Comparison of ENCODE assay signal across 9 cellular contexts in the genomic region with DNA sequence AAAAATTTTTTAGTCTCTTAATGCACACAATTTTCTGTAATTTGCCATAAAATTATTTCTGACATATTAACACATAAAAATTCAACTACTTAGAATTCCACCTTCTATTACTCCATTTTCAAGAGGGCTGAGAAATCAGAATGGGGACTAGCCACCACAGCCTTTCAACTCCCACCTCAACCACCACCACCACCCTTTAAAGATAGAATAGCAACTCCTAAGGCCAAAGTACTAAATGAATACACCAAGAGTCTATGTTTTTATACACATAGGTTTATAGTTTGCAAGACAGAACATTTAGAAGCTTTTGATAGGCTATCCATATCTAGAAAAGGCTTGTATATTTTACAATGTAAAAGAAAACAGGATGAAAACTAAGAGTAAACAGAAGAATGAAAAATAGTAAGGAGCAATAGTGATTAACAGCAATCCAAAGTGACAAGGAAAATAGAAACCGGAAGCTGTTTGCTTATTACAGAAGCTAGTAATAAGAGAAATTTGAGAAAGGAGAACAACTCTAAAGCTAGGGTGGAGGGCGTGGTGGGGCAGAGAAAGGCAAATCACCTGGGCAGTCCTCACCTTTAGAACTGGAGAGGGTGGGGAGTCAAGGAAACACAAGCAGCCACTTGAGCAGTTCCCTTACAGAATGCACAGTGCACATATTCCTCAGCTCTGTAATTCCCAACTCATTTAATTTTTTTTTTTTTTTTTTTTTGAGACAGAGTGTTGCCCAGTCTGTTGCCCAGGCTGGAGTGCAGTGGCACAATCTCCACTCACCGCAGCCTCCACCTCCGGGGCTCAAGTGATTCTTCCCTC. TPM values are rescaled to one million over a fixed set of nuclear protein-coding genes. Genes with fewer than 3 reads are reported as not detected.
DNase-seq lines count a peak whose midpoint lies in the region; ATAC-seq lines count a peak whose summit lies in the region.
"Had no signal": no experiment of that assay in that cellular context is flagged by ENCODE, and none has a peak within 500 bp of the region (broad histone marks: within the 10 kb centered on the region; RNA-seq: fewer than 3 reads in every experiment).

No MANE protein-coding gene starts in this region.

- H3K27ac Mint-ChIP-seq in CD4-positive, alpha-beta memory T cell, result peak overlapping the region; percentile 2 to 78 (median 48)

- DNase-seq in CD4-positive, alpha-beta memory T cell, result no peak
- peak; percentile 17 for DNase-seq in NCI-H748 treated with DMSO at 0.1 percent for 48 hours (lab: John Stamatoyannopoulos, UW)
- peak; percentile 68 for DNase-seq in germinal center (ENCODE audit: low spot score)
- DNase-seq in NCI-H446 (lab: John Stamatoyannopoulos, UW), result no peak
- no peak for DNase-seq in superior temporal gyrus (ENCODE audit: extremely low spot score)
- DNase-seq: right cardiac atrium had no signal

- H3K27ac ChIP-seq in CD4-positive, alpha-beta memory T cell (ENCODE audit: low read depth, low read length), result no peak overlapping the region

- POLR2A ChIA-PET in CD4-positive, alpha-beta memory T cell (lab: Charles Lee; ENCODE audit: partially characterized antibody), result interaction anchor here (0.7 kb wide), 1 partner anchor 27 kb away, joined by 3 read pairs; a partner anchor contains a TSS

- H3K4me3 Mint-ChIP-seq in CD4-positive, alpha-beta memory T cell, result peak overlapping the region in 6 of 8 donors; percentile 32 to 71 (median 48)

- no peaks in the 10 kb centered on the region for H3K9me3 ChIP-seq in CD4-positive, alpha-beta memory T cell (ENCODE audit: control insufficient read depth in 1 of 2, low read length in 2 of 2)

- no peaks in the 10 kb centered on the region for H3K9me3 Mint-ChIP-seq in CD4-positive, alpha-beta memory T cell

- peaks cover 54% of the 10 kb centered on the region for H3K4me1 ChIP-seq in CD4-positive, alpha-beta memory T cell (ENCODE audit: insufficient read depth, low read length)

- H3K27me3 Mint-ChIP-seq in CD4-positive, alpha-beta memory T cell, result no peaks in the 10 kb centered on the region

- no peaks in the 10 kb centered on the region for H3K36me3 ChIP-seq in CD4-positive, alpha-beta memory T cell (ENCODE audit: insufficient read depth, low read length)

- no peak overlapping the region for H3K4me3 ChIP-seq in CD4-positive, alpha-beta memory T cell (ENCODE audit: low read length in 2 of 2)

- intact Hi-C loops in CD4-positive, alpha-beta memory T cell (cut with micrococcal nuclease), result no loop called here

- CTCF ChIA-PET in CD4-positive, alpha-beta memory T cell (lab: Charles Lee; ENCODE audit: partially characterized antibody), result no interaction called here

- peaks cover 5 to 7% of the 10 kb centered on the region in 2 donors for H3K36me3 Mint-ChIP-seq in CD4-positive, alpha-beta memory T cell

- H3K4me1 Mint-ChIP-seq in CD4-positive, alpha-beta memory T cell, result peaks cover 45 to 66% (median 56%) of the 10 kb centered on the region in 4 donors

- no peaks in the 10 kb centered on the region for H3K27me3 ChIP-seq in CD4-positive, alpha-beta memory T cell (ENCODE audit: insufficient read depth, low read length)

- ATAC-seq in GM19372 (IDR thresholded peaks at IDR 0.05; ENCODE audit: low read depth, unreplicated experiment), result peak; percentile 62
- ATAC-seq in HG03139 (IDR thresholded peaks at IDR 0.05; ENCODE audit: unreplicated experiment), result no peak
- no peak for ATAC-seq in HG03159 (IDR thresholded peaks at IDR 0.05; ENCODE audit: unreplicated experiment)
- ATAC-seq: right cardiac atrium had no signal

RNA-seq across cellular contexts. Expression of a gene that starts 27.7 kb away (rescaled TPM):
- 10 to 100 TPM; 91.5 to 92.3 TPM for total RNA-seq in CD4-positive, alpha-beta memory T cell
- polyA plus RNA-seq in CD4-positive, alpha-beta memory T cell, result 10 to 100 TPM; 39.2 to 63.7 TPM

Comparison
In these comparisons a context has a peak if more than half of its experiments do, and no peak if none do; other contexts are left out.
1. DNase-seq: peak in NCI-H748 treated with DMSO at 0.1 percent for 48 hours (single experiment) and germinal center (single experiment); none in CD4-positive, alpha-beta memory T cell (0 of 5), NCI-H446 (0 of 2) and superior temporal gyrus (single experiment).